Comparison of ENCODE assay signal across 8 cellular contexts in the genomic region with DNA sequence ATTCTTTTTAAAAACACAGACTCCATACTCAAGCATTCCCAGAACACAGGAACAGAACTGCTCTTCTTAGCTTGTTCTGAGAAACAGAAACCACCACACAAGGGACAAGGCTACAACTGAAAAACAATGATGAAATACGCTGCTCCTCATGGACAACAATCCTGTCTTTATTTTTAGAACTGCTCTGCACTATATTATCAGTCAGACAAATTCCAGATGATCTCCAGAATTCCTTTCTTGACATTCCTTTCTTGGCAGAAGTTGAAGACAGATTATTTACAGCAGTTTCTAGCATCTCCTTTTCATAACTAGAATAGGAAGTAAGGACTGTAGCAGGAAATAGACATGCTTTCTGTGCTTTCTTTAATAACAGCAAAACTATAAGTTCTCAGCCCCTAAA. TPM values are rescaled to one million over a fixed set of nuclear protein-coding genes. Genes with fewer than 3 reads are reported as not detected.
DNase-seq lines count a peak whose midpoint lies in the region; ATAC-seq and TF ChIP-seq lines count a peak whose summit lies in the region.

No MANE protein-coding gene starts in this region.

- peak overlapping the region; percentile 57 to 91 (median 87) for H3K27ac Mint-ChIP-seq in CD4-positive, CD25-positive, alpha-beta regulatory T cell
- H3K27ac Mint-ChIP-seq in endothelial cell (ENCODE audit: unreplicated experiment), result peak overlapping the region; percentile 99
- no peak overlapping the region for H3K27ac Mint-ChIP-seq in glutamatergic neuron (ENCODE audit: unreplicated experiment)

- peak in 1 of 3 donors; percentile 55 for DNase-seq in CD4-positive, CD25-positive, alpha-beta regulatory T cell
- DNase-seq in endothelial cell (ENCODE audit: low spot score) (no peak), osteoblast (ENCODE audit: insufficient read length, low spot score, missing footprints) (peak; percentile 65), SKM-1 (lab: John Stamatoyannopoulos, UW; ENCODE audit: unreplicated experiment) (no peak), GM19238 (ENCODE audit: insufficient read length, low spot score) (no peak), glutamatergic neuron (no peak)

- H3K4me2 ChIP-seq in OCI-LY3 (ENCODE audit: low read length) (peak overlapping the region; percentile 27; the same call in 1 of the 2 replicates), osteoblast (ENCODE audit: insufficient read depth, low read length) (peak overlapping the region; percentile 71)

- no peak overlapping the region for H3K9ac ChIP-seq in OCI-LY3 (ENCODE audit: low read length)

- H3K27me3 Mint-ChIP-seq in CD4-positive, CD25-positive, alpha-beta regulatory T cell, result no peaks in the 10 kb centered on the region
- H3K27me3 Mint-ChIP-seq in endothelial cell (ENCODE audit: unreplicated experiment), result peaks cover 1% of the 10 kb centered on the region
- H3K27me3 Mint-ChIP-seq in glutamatergic neuron (ENCODE audit: unreplicated experiment), result no peaks in the 10 kb centered on the region

- no peaks in the 10 kb centered on the region for H3K9me3 Mint-ChIP-seq in CD4-positive, CD25-positive, alpha-beta regulatory T cell
- H3K9me3 Mint-ChIP-seq in endothelial cell (ENCODE audit: unreplicated experiment) (no peaks in the 10 kb centered on the region), glutamatergic neuron (ENCODE audit: unreplicated experiment) (no peaks in the 10 kb centered on the region)

- peaks cover 34% of the 10 kb centered on the region for H3K36me3 Mint-ChIP-seq in CD4-positive, CD25-positive, alpha-beta regulatory T cell
- H3K36me3 Mint-ChIP-seq in endothelial cell (ENCODE audit: low read depth, unreplicated experiment) (peaks cover 32% of the 10 kb centered on the region), glutamatergic neuron (ENCODE audit: unreplicated experiment) (no peaks in the 10 kb centered on the region)

- H3K79me2 ChIP-seq in OCI-LY3 (ENCODE audit: low read length) (no peaks in the 10 kb centered on the region), osteoblast (ENCODE audit: insufficient read depth, low read length) (peaks cover 43% of the 10 kb centered on the region)

- H3K36me3 ChIP-seq in CD4-positive, CD25-positive, alpha-beta regulatory T cell (ENCODE audit: control insufficient read depth, insufficient read depth, low read length), result peaks cover 33% of the 10 kb centered on the region
- no peaks in the 10 kb centered on the region for H3K36me3 ChIP-seq in OCI-LY3 (replicated peaks; ENCODE audit: low read depth, low read length)
- peaks cover 40% of the 10 kb centered on the region for H3K36me3 ChIP-seq in osteoblast (ENCODE audit: insufficient read depth, low read length)

- H4K20me1 ChIP-seq in OCI-LY3 (ENCODE audit: insufficient read depth, low read length) (no peaks in the 10 kb centered on the region), osteoblast (ENCODE audit: insufficient read depth, low read length) (no peaks in the 10 kb centered on the region)

- H3K27me3 ChIP-seq in CD4-positive, CD25-positive, alpha-beta regulatory T cell (ENCODE audit: control insufficient read depth, insufficient read depth, low read length), result no peaks in the 10 kb centered on the region
- H3K27me3 ChIP-seq in OCI-LY3 (ENCODE audit: low read depth, low read length) (no peaks in the 10 kb centered on the region), osteoblast (ENCODE audit: insufficient read depth, low read length) (no peaks in the 10 kb centered on the region)

- peaks cover 20 to 51% (median 41%) of the 10 kb centered on the region in 4 donors for H3K4me1 Mint-ChIP-seq in CD4-positive, CD25-positive, alpha-beta regulatory T cell
- H3K4me1 Mint-ChIP-seq in endothelial cell (ENCODE audit: unreplicated experiment), result peaks cover 39% of the 10 kb centered on the region
- peaks cover 3% of the 10 kb centered on the region for H3K4me1 Mint-ChIP-seq in glutamatergic neuron (ENCODE audit: low read depth, unreplicated experiment)

- TF ChIP-seq CTCF in OCI-LY3 (IDR thresholded peaks at IDR 0.05; ENCODE audit: low read depth, low read length), result no peak
- TF ChIP-seq CTCF in endothelial cell (IDR thresholded peaks at IDR 0.05; ENCODE audit: unreplicated experiment), result no peak
- TF ChIP-seq CTCF in osteoblast (IDR thresholded peaks at IDR 0.05; ENCODE audit: extremely low read depth, low read depth, low read length), result no peak
- no peak for TF ChIP-seq CTCF in glutamatergic neuron (IDR thresholded peaks at IDR 0.05; ENCODE audit: partially characterized antibody, unreplicated experiment)

- peaks cover 20% of the 10 kb centered on the region for H3K4me1 ChIP-seq in CD4-positive, CD25-positive, alpha-beta regulatory T cell (ENCODE audit: control insufficient read depth, insufficient read depth, low read length, poor library complexity, severe bottlenecking)
- H3K4me1 ChIP-seq in OCI-LY3 (ENCODE audit: low read length) (peaks cover 9% of the 10 kb centered on the region), osteoblast (ENCODE audit: insufficient read depth, low read length) (peaks cover 14% of the 10 kb centered on the region)

- peak overlapping the region in 3 of 4 donors; percentile 67 to 83 (median 68) for H3K4me3 Mint-ChIP-seq in CD4-positive, CD25-positive, alpha-beta regulatory T cell
- no peak overlapping the region for H3K4me3 Mint-ChIP-seq in endothelial cell (ENCODE audit: unreplicated experiment)
- no peak overlapping the region for H3K4me3 Mint-ChIP-seq in glutamatergic neuron (ENCODE audit: unreplicated experiment)

- H2AFZ ChIP-seq in OCI-LY3 (ENCODE audit: low read depth, low read length), result no peak overlapping the region
- peak overlapping the region; percentile 17 for H2AFZ ChIP-seq in osteoblast (ENCODE audit: low read length)

- no peaks in the 10 kb centered on the region for H3K9me3 ChIP-seq in CD4-positive, CD25-positive, alpha-beta regulatory T cell (ENCODE audit: control insufficient read depth in 2 of 2, low read length in 2 of 2)
- H3K9me3 ChIP-seq in OCI-LY3 (ENCODE audit: insufficient read depth, low read length) (no peaks in the 10 kb centered on the region), osteoblast (ENCODE audit: low read depth, low read length) (no peaks in the 10 kb centered on the region)

- peak overlapping the region; percentile 23 for H3K27ac ChIP-seq in CD4-positive, CD25-positive, alpha-beta regulatory T cell (ENCODE audit: insufficient read depth, low read length, poor library complexity, severe bottlenecking)
- H3K27ac ChIP-seq in OCI-LY3 (ENCODE audit: low read length), result no peak overlapping the region
- H3K27ac ChIP-seq in osteoblast (ENCODE audit: low read depth, low read length), result peak overlapping the region; percentile 61

- peak overlapping the region; percentile 28 for H3K4me3 ChIP-seq in CD4-positive, CD25-positive, alpha-beta regulatory T cell (ENCODE audit: low read depth, low read length)
- no peak overlapping the region for H3K4me3 ChIP-seq in OCI-LY3 (ENCODE audit: low read length)
- peak overlapping the region; percentile 6 for H3K4me3 ChIP-seq in osteoblast (ENCODE audit: insufficient read depth, low read length)

- ATAC-seq in CD4-positive, CD25-positive, alpha-beta regulatory T cell (ENCODE audit: low read depth in 2 of 2), result no peak
- ATAC-seq in HG03159 (IDR thresholded peaks at IDR 0.05; ENCODE audit: unreplicated experiment), result no peak

RNA-seq across cellular contexts. Expression of gene ANTXR2, which starts 36.1 kb away (rescaled TPM):
- 117 TPM for total RNA-seq in CD4-positive, CD25-positive, alpha-beta regulatory T cell
- polyA plus RNA-seq in CD4-positive, CD25-positive, alpha-beta regulatory T cell, result 10 to 100 TPM; 66.4 to 98.4 (median 69.1) TPM
- 176 TPM for total RNA-seq in endothelial cell (ENCODE audit: unreplicated experiment)
- 86.9 and 97.4 TPM in 2 replicates for total RNA-seq in osteoblast
- 47.8 TPM for total RNA-seq in glutamatergic neuron (ENCODE audit: unreplicated experiment)

Comparison
In these comparisons a context has a peak if more than half of its experiments do, and no peak if none do; other contexts are left out.
1. H3K4me3 Mint-ChIP-seq: peak in CD4-positive, CD25-positive, alpha-beta regulatory T cell (3 of 4); none in endothelial cell (single experiment) and glutamatergic neuron (single experiment).